Comparison of ENCODE assay signal across 24 cellular contexts in genomic region chr11:86241956-86242525, GRCh38.
"Had no signal": no experiment of that assay in that cellular context is flagged by ENCODE, and none has a peak within 500 bp of the region (broad histone marks: within the 10 kb centered on the region; RNA-seq: fewer than 3 reads in every experiment).

No MANE protein-coding gene starts in this region.

- H3K36me3 Mint-ChIP-seq: memory B cell had no signal

- H3K27me3 Mint-ChIP-seq: dendritic cell treated with granulocyte-macrophage colony-stimulating factor and Interleukin-4, amounts not matched to agents 40 ng/mL and 50 ng/mL, for 4 days; memory B cell had no signal

- H3K27me3 ChIP-seq: adrenal gland, ascending aorta, brain microvascular endothelial cell, pancreas, right atrium auricular region, thyroid gland had no signal

- H3K27ac Mint-ChIP-seq: dendritic cell treated with granulocyte-macrophage colony-stimulating factor and Interleukin-4, amounts not matched to agents 40 ng/mL and 50 ng/mL, for 4 days; memory B cell had no signal

- DNase-seq: activated CD4-positive, alpha-beta T cell treated with anti-CD3 and anti-CD28 coated beads, Interleukin-2, amount 50 U/mL, for 1 hour; activated gamma-delta T cell; adrenal gland; brain microvascular endothelial cell; caudate nucleus; effector CD4-positive, alpha-beta T cell; left colon; pancreas; psoas muscle; stimulated activated CD4-positive, alpha-beta T cell treated with anti-CD3 and anti-CD28 coated beads, Interleukin-12 subunit alpha, Interleukin-12 subunit beta, amount 100 ng/mL, for 4 hours; stimulated activated CD4-positive, alpha-beta T cell treated with anti-CD3 and anti-CD28 coated beads, Interleukin-4, amount 100 ng/mL, for 4 hours; substantia nigra; T1000; thyroid gland; upper lobe of right lung had no signal

- H3K9me3 Mint-ChIP-seq: activated naive CD4-positive, alpha-beta T cell treated with anti-CD3 and anti-CD28 coated beads, Interleukin-2, amount 50 U/mL, for 72 hours; dendritic cell treated with granulocyte-macrophage colony-stimulating factor and Interleukin-4, amounts not matched to agents 40 ng/mL and 50 ng/mL, for 4 days; memory B cell; nephron; stimulated activated naive CD8-positive, alpha-beta T cell treated with anti-CD3 and anti-CD28 coated beads, Interleukin-15, Interleukin-2, amounts not matched to agents 100 ng/mL and 50 ng/mL, for 24 hours; T-helper 1 cell treated with Interleukin-12 subunit alpha and Interleukin-12 subunit beta and Interleukin-4 antibody, amounts not matched to agents 30 μg/mL and 1 μg/mL, for 36 hours had no signal

- ATAC-seq: activated CD4-positive, CD25-positive, alpha-beta regulatory T cell treated with anti-CD3 and anti-CD28 coated beads, Interleukin-2, amount 50 U/mL, for 24 hours; activated naive CD4-positive, alpha-beta T cell treated with anti-CD3 and anti-CD28 coated beads, Interleukin-2, amount 50 U/mL, for 72 hours; left colon; pancreas; psoas muscle; upper lobe of right lung had no signal

- H3K27ac ChIP-seq: adrenal gland, ascending aorta, brain microvascular endothelial cell, pancreas, psoas muscle, right atrium auricular region, thyroid gland, upper lobe of right lung had no signal

- H3K4me3 Mint-ChIP-seq: dendritic cell treated with granulocyte-macrophage colony-stimulating factor and Interleukin-4, amounts not matched to agents 40 ng/mL and 50 ng/mL, for 4 days; memory B cell; stimulated activated naive CD8-positive, alpha-beta T cell treated with anti-CD3 and anti-CD28 coated beads, Interleukin-15, Interleukin-2, amounts not matched to agents 100 ng/mL and 50 ng/mL, for 24 hours had no signal

- H3K4me3 ChIP-seq: adrenal gland, ascending aorta, pancreas, psoas muscle, right atrium auricular region, thyroid gland, upper lobe of right lung had no signal
